8 cellular contexts compared by ENCODE assay signal in the genomic region with DNA sequence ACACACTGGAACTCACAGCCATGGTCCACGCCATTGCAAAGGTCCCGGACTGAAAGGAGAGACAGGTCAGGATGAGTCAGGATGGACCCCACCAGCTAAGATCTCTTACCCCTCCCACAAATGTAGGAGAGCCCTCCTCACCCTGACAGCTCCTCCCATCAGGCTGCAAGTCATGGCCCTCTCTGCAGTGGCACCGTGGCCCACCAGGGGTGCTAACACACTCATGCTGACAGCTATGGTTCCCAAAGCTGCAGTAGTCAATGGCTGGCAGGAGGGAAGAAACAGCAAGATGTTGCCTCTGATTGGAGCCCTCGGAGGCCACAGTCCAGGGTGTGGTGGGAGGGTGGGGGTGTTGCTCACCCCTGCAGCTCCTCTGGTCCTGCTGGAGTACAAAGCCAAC.
A peak's percentile ranks its signal among the peaks of the same experiment; 100 is the strongest.
DNase-seq lines count a peak whose midpoint lies in the region; ATAC-seq lines count a peak whose summit lies in the region.

No MANE protein-coding gene starts in this region.

- DNase-seq in NCI-H2227 (lab: John Stamatoyannopoulos, UW; ENCODE audit: unreplicated experiment) = peak; percentile 50
- no peak for DNase-seq in NCI-H2227 treated with DMSO at 0.1 percent for 48 hours (lab: John Stamatoyannopoulos, UW)
- peak; percentile 37 for DNase-seq in UCSD-AML1 (lab: John Stamatoyannopoulos, UW; ENCODE audit: unreplicated experiment)
- peak; percentile 82 for DNase-seq in iPS-NIHi7 (ENCODE audit: extremely low spot score)
- DNase-seq in GDM1 (lab: John Stamatoyannopoulos, UW) = no peak

- ATAC-seq in HG03139 (IDR thresholded peaks at IDR 0.05; ENCODE audit: unreplicated experiment) (peak; percentile 65), HG02623 (IDR thresholded peaks at IDR 0.05; ENCODE audit: unreplicated experiment) (no peak), GM21390 (IDR thresholded peaks at IDR 0.05; ENCODE audit: unreplicated experiment) (no peak)

Comparison
In these comparisons a context has a peak if more than half of its experiments do, and no peak if none do; other contexts are left out.
1. DNase-seq: peak in NCI-H2227 (single experiment), UCSD-AML1 (single experiment) and iPS-NIHi7 (single experiment); none in NCI-H2227 treated with DMSO at 0.1 percent for 48 hours (single experiment) and GDM1 (single experiment).